ENCODE assay signal across 1 cellular context in the genomic region with DNA sequence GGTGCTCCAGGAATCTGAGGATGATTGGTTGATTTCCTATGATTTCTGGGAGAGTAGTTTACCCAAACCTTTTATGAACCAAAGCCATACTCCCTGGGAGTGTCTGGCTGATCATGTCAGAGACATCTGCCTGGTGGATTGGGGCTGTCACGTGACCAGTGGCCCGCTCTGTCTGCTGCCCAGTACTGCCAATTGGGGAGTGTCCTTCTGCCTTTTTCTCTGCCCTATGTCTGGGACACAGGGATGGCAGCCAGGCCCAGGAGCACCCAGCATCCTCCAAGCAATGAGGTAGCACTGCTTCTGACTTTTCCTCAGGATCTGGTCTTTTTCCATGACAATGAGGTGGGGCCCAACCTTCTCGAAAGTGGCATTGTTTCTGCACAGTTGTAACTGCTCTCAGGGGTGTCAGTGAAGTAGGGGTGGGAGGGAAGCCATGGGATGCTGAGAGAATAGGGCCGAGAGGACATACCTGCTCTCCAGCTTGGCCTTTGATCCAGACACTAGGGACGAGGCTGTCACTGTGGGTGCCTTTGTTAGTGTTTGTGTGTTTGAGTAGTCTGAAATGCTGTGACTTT.
TF ChIP-seq lines count a peak whose summit lies in the region.

No MANE protein-coding gene starts in this region.

TF ChIP-seq in K562, 482 proteins besides CTCF, POLR2A, EP300 and RAD21 (continued from another document):
- no peak for TF ChIP-seq NFATC3 (IDR thresholded peaks at IDR 0.05)
- TF ChIP-seq ZNF77 (CRISPR knock-in tag; IDR thresholded peaks at IDR 0.05), result no peak
- TF ChIP-seq PHF21A (IDR thresholded peaks at IDR 0.05; ENCODE audit: borderline replicate concordance, low read depth), result no peak
- TF ChIP-seq SRSF7 (optimal IDR thresholded peaks at IDR 0.05; ENCODE audit: low read depth, low read length), result no peak
- TF ChIP-seq MCM2 (IDR thresholded peaks at IDR 0.05; ENCODE audit: low read depth), result no peak
- no peak for TF ChIP-seq RHOXF2B (CRISPR knock-in tag; conservative IDR thresholded peaks at IDR 0.05)
- TF ChIP-seq, protein P1, sequence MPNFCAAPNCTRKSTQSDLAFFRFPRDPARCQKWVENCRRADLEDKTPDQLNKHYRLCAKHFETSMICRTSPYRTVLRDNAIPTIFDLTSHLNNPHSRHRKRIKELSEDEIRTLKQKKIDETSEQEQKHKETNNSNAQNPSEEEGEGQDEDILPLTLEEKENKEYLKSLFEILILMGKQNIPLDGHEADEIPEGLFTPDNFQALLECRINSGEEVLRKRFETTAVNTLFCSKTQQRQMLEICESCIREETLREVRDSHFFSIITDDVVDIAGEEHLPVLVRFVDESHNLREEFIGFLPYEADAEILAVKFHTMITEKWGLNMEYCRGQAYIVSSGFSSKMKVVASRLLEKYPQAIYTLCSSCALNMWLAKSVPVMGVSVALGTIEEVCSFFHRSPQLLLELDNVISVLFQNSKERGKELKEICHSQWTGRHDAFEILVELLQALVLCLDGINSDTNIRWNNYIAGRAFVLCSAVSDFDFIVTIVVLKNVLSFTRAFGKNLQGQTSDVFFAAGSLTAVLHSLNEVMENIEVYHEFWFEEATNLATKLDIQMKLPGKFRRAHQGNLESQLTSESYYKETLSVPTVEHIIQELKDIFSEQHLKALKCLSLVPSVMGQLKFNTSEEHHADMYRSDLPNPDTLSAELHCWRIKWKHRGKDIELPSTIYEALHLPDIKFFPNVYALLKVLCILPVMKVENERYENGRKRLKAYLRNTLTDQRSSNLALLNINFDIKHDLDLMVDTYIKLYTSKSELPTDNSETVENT (CRISPR knock-in tag; IDR thresholded peaks at IDR 0.05), result no peak
- TF ChIP-seq RFX5 (IDR thresholded peaks at IDR 0.05; ENCODE audit: low read depth, low read length), result no peak
- TF ChIP-seq GATAD2A (IDR thresholded peaks at IDR 0.05), result no peak
